ENCODE assay signal across 8 cellular contexts in the genomic region with DNA sequence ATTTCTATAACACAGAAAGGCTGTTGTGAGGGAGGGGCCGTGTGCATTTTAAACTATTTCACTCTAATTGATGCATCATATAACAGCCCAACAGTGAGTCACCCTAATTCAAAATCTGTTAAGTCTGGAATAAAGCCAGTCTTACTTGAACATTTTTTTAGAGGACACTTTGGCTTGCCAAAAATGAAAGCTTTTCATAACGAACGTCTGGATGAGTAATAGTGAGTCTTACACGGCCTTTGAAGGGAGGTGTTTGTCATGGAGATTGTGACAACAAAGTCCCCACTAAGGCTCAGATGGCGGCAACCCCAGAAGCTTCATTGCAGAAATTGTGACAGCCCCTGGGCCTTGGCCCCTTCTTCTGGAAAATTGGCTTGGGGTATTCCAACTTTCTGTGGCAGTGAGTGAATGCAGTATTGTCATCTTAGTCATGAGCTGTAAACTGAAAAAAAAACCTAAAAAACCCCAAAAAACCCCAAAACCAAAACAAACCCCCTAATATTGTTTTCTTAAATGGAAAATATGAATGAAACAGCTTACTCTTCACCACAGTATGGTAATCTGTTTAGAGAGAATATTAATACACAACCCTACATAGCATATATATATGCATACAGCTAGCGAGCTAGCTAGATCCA.
DNase-seq lines count a peak whose midpoint lies in the region; ATAC-seq lines count a peak whose summit lies in the region.

No MANE protein-coding gene starts in this region.

- peak; percentile 83 for ATAC-seq in HG03066 (IDR thresholded peaks at IDR 0.05; ENCODE audit: low read depth, unreplicated experiment)
- ATAC-seq in left ventricle myocardium superior, result peak; percentile 84

- H3K4me1 Mint-ChIP-seq in activated naive CD4-positive, alpha-beta T cell treated with anti-CD3 and anti-CD28 coated beads for 36 hours (ENCODE audit: low read depth), result peaks cover 51% of the 10 kb centered on the region

- H3K9me3 Mint-ChIP-seq in activated naive CD4-positive, alpha-beta T cell treated with anti-CD3 and anti-CD28 coated beads for 36 hours, result no peaks in the 10 kb centered on the region

- H3K4me3 Mint-ChIP-seq in activated naive CD4-positive, alpha-beta T cell treated with anti-CD3 and anti-CD28 coated beads for 36 hours, result no peak overlapping the region

- H3K36me3 Mint-ChIP-seq in activated naive CD4-positive, alpha-beta T cell treated with anti-CD3 and anti-CD28 coated beads for 36 hours (ENCODE audit: low read depth), result no peaks in the 10 kb centered on the region

- intact Hi-C loops in activated naive CD4-positive, alpha-beta T cell treated with anti-CD3 and anti-CD28 coated beads for 36 hours (cut with micrococcal nuclease), result loop anchor here (1.0 to 10.0 kb wide), 20 partner anchors 13 to 1014 kb away; partner anchors contain the start of genes TFB1M and TIAM2
- intact Hi-C loops in left ventricle myocardium superior (cut with micrococcal nuclease), result loop anchor here (5.0 to 10.0 kb wide), 2 partner anchors 246 to 304 kb away; no protein-coding TSS in a partner anchor

- peak; percentile 11 for DNase-seq in SIG-M5 treated with dmso at 0.1 percent for 504 hours (lab: John Stamatoyannopoulos, UW; ENCODE audit: unreplicated experiment)
- DNase-seq in SIG-M5 (lab: John Stamatoyannopoulos, UW), result no peak
- peak; percentile 96 for DNase-seq in RKO (ENCODE audit: low spot score)
- DNase-seq in activated naive CD4-positive, alpha-beta T cell treated with anti-CD3 and anti-CD28 coated beads for 36 hours, result peak; percentile 96
- no peak for DNase-seq in left ventricle myocardium superior
- peak; percentile 67 to 69 for DNase-seq in stimulated activated CD4-positive, alpha-beta T cell treated with anti-CD3 and anti-CD28 coated beads, Interleukin-15, amount 100 ng/mL, for 1 hour (ENCODE audit: low read depth in 1 of 2, low spot score in 1 of 2)
- no peak for DNase-seq in GDM1 (lab: John Stamatoyannopoulos, UW)

- peak overlapping the region; percentile 85 for H3K27ac Mint-ChIP-seq in activated naive CD4-positive, alpha-beta T cell treated with anti-CD3 and anti-CD28 coated beads for 36 hours

- no peaks in the 10 kb centered on the region for H3K27me3 Mint-ChIP-seq in activated naive CD4-positive, alpha-beta T cell treated with anti-CD3 and anti-CD28 coated beads for 36 hours (ENCODE audit: low read depth)

- CTCF ChIA-PET in activated naive CD4-positive, alpha-beta T cell treated with anti-CD3 and anti-CD28 coated beads for 36 hours (lab: Charles Lee), result interaction anchor here (0.6 to 4.4 kb wide), 8 partner anchors 11 to 397 kb away, joined by 3 to 101 read pairs (median 4); no protein-coding TSS in a partner anchor

Comparison
In these comparisons a context has a peak if more than half of its experiments do, and no peak if none do; other contexts are left out.
1. DNase-seq: peak in SIG-M5 treated with dmso at 0.1 percent for 504 hours (single experiment), RKO (single experiment), activated naive CD4-positive, alpha-beta T cell treated with anti-CD3 and anti-CD28 coated beads for 36 hours (single experiment) and stimulated activated CD4-positive, alpha-beta T cell treated with anti-CD3 and anti-CD28 coated beads, Interleukin-15, amount 100 ng/mL, for 1 hour (2 of 2); none in SIG-M5 (single experiment), left ventricle myocardium superior (single experiment) and GDM1 (single experiment).